Comparison of ENCODE assay signal across 23 cellular contexts in the genomic region with DNA sequence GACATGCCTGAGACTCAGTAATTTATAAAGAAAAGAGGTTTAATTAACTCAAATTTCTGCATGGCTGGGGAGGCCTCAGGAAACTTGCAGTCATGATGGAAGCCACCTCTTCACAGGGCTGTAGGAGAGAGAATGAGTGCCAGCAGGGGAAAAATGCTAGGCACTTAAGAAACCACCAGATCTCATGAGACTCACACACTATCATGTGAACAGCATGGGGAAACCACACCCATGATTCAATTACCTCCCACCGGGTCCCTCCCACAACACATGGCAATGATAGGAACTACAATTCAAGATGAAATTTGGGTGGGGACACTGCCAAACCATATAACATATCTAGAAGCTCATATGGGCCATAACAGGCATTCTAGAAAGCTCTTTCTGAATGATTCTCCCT.
"Had no signal": no experiment of that assay in that cellular context is flagged by ENCODE, and none has a peak within 500 bp of the region (broad histone marks: within the 10 kb centered on the region; RNA-seq: fewer than 3 reads in every experiment).

No MANE protein-coding gene starts in this region.

- H3K4me3 Mint-ChIP-seq: activated CD4-positive, alpha-beta memory T cell treated with anti-CD3 and anti-CD28 coated beads for 36 hours; activated CD4-positive, alpha-beta T cell treated with anti-CD3 and anti-CD28 coated beads, Interleukin-2, amount 10 ng/mL, durations not matched to agents 24 days and 14 days; activated T-cell treated with anti-CD3 and anti-CD28 coated beads, Interleukin-2, amount 50 U/mL, for 24 hours; dendritic cell treated with granulocyte-macrophage colony-stimulating factor and Interleukin-4, amounts not matched to agents 40 ng/mL and 50 ng/mL, for 4 days; natural killer cell treated with Interleukin-12 subunit alpha and Interleukin-12 subunit beta and Interleukin-15 and Interleukin-18, amount 100 ng/mL, for 72 hours; T-helper 1 cell treated with Interleukin-12 subunit alpha and Interleukin-12 subunit beta and Interleukin-4 antibody, amounts not matched to agents 30 μg/mL and 1 μg/mL, for 36 hours had no signal

- H3K9me3 ChIP-seq: breast epithelium, esophagus squamous epithelium, left lung, lower lobe of right lung, tibial nerve had no signal

- H3K4me1 Mint-ChIP-seq: activated CD4-positive, alpha-beta T cell treated with anti-CD3 and anti-CD28 coated beads, Interleukin-2, amount 10 ng/mL, durations not matched to agents 24 days and 14 days had no signal

- H3K27me3 ChIP-seq: breast epithelium, left lung, tibial nerve had no signal

- H3K27ac Mint-ChIP-seq: activated CD4-positive, alpha-beta memory T cell treated with anti-CD3 and anti-CD28 coated beads for 36 hours; activated CD4-positive, alpha-beta T cell treated with anti-CD3 and anti-CD28 coated beads, Interleukin-2, amount 10 ng/mL, durations not matched to agents 24 days and 14 days; activated T-cell treated with anti-CD3 and anti-CD28 coated beads, Interleukin-2, amount 50 U/mL, for 24 hours; dendritic cell treated with granulocyte-macrophage colony-stimulating factor and Interleukin-4, amounts not matched to agents 40 ng/mL and 50 ng/mL, for 4 days; natural killer cell treated with Interleukin-12 subunit alpha and Interleukin-12 subunit beta and Interleukin-15 and Interleukin-18, amount 100 ng/mL, for 72 hours; T-helper 1 cell treated with Interleukin-12 subunit alpha and Interleukin-12 subunit beta and Interleukin-4 antibody, amounts not matched to agents 30 μg/mL and 1 μg/mL, for 36 hours had no signal

- H3K9me3 Mint-ChIP-seq: activated CD4-positive, alpha-beta T cell treated with anti-CD3 and anti-CD28 coated beads, Interleukin-2, amount 10 ng/mL, durations not matched to agents 24 days and 14 days; dendritic cell treated with granulocyte-macrophage colony-stimulating factor and Interleukin-4, amounts not matched to agents 40 ng/mL and 50 ng/mL, for 4 days; T-helper 1 cell treated with Interleukin-12 subunit alpha and Interleukin-12 subunit beta and Interleukin-4 antibody, amounts not matched to agents 30 μg/mL and 1 μg/mL, for 36 hours had no signal

- H3K27me3 Mint-ChIP-seq: activated CD4-positive, alpha-beta memory T cell treated with anti-CD3 and anti-CD28 coated beads for 36 hours; activated CD4-positive, alpha-beta T cell treated with anti-CD3 and anti-CD28 coated beads, Interleukin-2, amount 10 ng/mL, durations not matched to agents 24 days and 14 days; activated T-cell treated with anti-CD3 and anti-CD28 coated beads, Interleukin-2, amount 50 U/mL, for 24 hours; dendritic cell treated with granulocyte-macrophage colony-stimulating factor and Interleukin-4, amounts not matched to agents 40 ng/mL and 50 ng/mL, for 4 days; natural killer cell treated with Interleukin-12 subunit alpha and Interleukin-12 subunit beta and Interleukin-15 and Interleukin-18, amount 100 ng/mL, for 72 hours had no signal

- ATAC-seq: left lung; lower lobe of right lung; natural killer cell treated with Interleukin-12 subunit alpha and Interleukin-12 subunit beta and Interleukin-15 and Interleukin-18, amount 100 ng/mL, for 72 hours; right cardiac atrium had no signal

- H3K4me1 ChIP-seq: breast epithelium, left lung, lower lobe of right lung, spleen, tibial nerve had no signal

- H3K27ac ChIP-seq: breast epithelium, esophagus squamous epithelium, left lung, lower lobe of right lung, spleen, tibial nerve had no signal

- DNase-seq: activated CD4-positive, alpha-beta memory T cell treated with anti-CD3 and anti-CD28 coated beads for 36 hours; activated CD4-positive, alpha-beta T cell treated with anti-CD3 and anti-CD28 coated beads, Interleukin-2, amount 10 ng/mL, durations not matched to agents 24 days and 14 days; activated CD4-positive, CD25-positive, alpha-beta regulatory T cell treated with anti-CD3 and anti-CD28 coated beads, Interleukin-2, amount 50 U/mL, for 72 hours; activated CD8-positive, alpha-beta memory T cell treated with anti-CD3 and anti-CD28 coated beads, Interleukin-2, amount 50 U/mL, for 4 hours; activated gamma-delta T cell treated with Interleukin-2 at 50 U/mL for 16 hours; activated naive CD4-positive, alpha-beta T cell treated with anti-CD3 and anti-CD28 coated beads, Interleukin-2, amount 50 U/mL, for 16 hours; activated T-cell treated with anti-CD3 and anti-CD28 coated beads, Interleukin-2, amount 50 U/mL, for 24 hours; central memory CD4-positive, alpha-beta T cell; esophagus squamous epithelium; left lung; lower lobe of right lung; mesendoderm; posterior cingulate gyrus; right cardiac atrium; spleen; stimulated activated naive CD4-positive, alpha-beta T cell; SW 1271; T1000 had no signal

- H3K36me3 ChIP-seq: breast epithelium, esophagus squamous epithelium, left lung, lower lobe of right lung, spleen, tibial nerve had no signal

- H3K36me3 Mint-ChIP-seq: activated CD4-positive, alpha-beta memory T cell treated with anti-CD3 and anti-CD28 coated beads for 36 hours; natural killer cell treated with Interleukin-12 subunit alpha and Interleukin-12 subunit beta and Interleukin-15 and Interleukin-18, amount 100 ng/mL, for 72 hours had no signal

- H3K4me3 ChIP-seq: breast epithelium, esophagus squamous epithelium, left lung, lower lobe of right lung, spleen, tibial nerve had no signal
